ENCODE assay signal across 15 cellular contexts in the genomic region with DNA sequence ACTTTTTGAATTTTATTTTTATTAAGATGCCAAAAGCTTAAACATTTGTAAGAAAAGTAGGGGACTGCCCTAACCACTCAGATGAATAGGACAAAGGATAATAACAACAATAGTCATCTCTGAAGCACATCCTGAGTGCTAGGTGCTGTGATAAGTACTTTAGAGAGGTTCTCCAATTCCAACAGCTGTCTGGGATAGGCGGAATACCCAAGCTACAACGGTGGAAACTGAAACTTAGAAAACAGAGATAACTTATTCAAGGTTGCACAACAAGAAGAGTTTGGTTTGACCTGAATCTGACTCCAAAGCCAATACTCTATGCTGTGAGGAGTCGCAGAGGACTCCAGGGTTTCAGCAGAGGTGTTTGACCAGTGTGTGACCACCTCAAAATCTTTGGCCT. TPM values are rescaled to one million over a fixed set of nuclear protein-coding genes. Genes with fewer than 3 reads are reported as not detected.
DNase-seq lines count a peak whose midpoint lies in the region; ATAC-seq and TF ChIP-seq lines count a peak whose summit lies in the region.
"Had no signal": no experiment of that assay in that cellular context is flagged by ENCODE, and none has a peak within 500 bp of the region (broad histone marks: within the 10 kb centered on the region; RNA-seq: fewer than 3 reads in every experiment).

No MANE protein-coding gene starts in this region.

- peaks cover 9% of the 10 kb centered on the region for H3K27me3 Mint-ChIP-seq in type B pancreatic cell

- 62% methylated on average over 3 of the region's 3 CpGs for WGBS in SK-N-SH (ENCODE audit: low lambda C conversion rate)

- DNase-seq in SK-N-SH = no peak
- peak in 1 of 2 donors; percentile 23 for DNase-seq in fibroblast of lung (ENCODE audit: low read depth in 2 of 2)
- DNase-seq in type B pancreatic cell (ENCODE audit: extremely low spot score, unreplicated experiment) = no peak
- no peak for DNase-seq in activated CD4-positive, CD25-positive, alpha-beta regulatory T cell (lab: John Stamatoyannopoulos, UW)
- no peak for DNase-seq in HuH-7.5 (ENCODE audit: low spot score)
- DNase-seq in T1000 (lab: John Stamatoyannopoulos, UW) = no peak
- DNase-seq: activated CD4-positive, alpha-beta T cell treated with anti-CD3 and anti-CD28 coated beads for 48 hours; activated T-cell treated with anti-CD3 and anti-CD28 coated beads, Interleukin-2, amount 50 U/mL, for 48 hours; amniotic stem cell; NCI-H146; nucleus accumbens had no signal

- H3K27ac Mint-ChIP-seq in type B pancreatic cell = no peak overlapping the region
- H3K27ac Mint-ChIP-seq: memory B cell had no signal

- H3F3A ChIP-seq in SK-N-SH (replicated peaks; ENCODE audit: insufficient read depth) (peaks cover 20% of the 10 kb centered on the region), OCI-LY1 (ENCODE audit: insufficient read depth, low read length) (peaks cover 5% of the 10 kb centered on the region; the same call in 1 of the 2 replicates)

- H3K9me3 Mint-ChIP-seq in type B pancreatic cell = no peaks in the 10 kb centered on the region
- H3K9me3 Mint-ChIP-seq: memory B cell had no signal

- H3K36me3 ChIP-seq in SK-N-SH (replicated peaks in 1 of 2; ENCODE audit: control insufficient read depth in 1 of 2, insufficient read depth in 2 of 2, low read length in 1 of 2) (peaks cover 0 to 6% of the 10 kb centered on the region in 2 experiments), OCI-LY1 (ENCODE audit: insufficient read depth, low read length) (peaks cover 22% of the 10 kb centered on the region), fibroblast of lung (ENCODE audit: control insufficient read depth, insufficient read depth, low read length) (no peaks in the 10 kb centered on the region)

- TF ChIP-seq RAD21 in SK-N-SH (IDR thresholded peaks at IDR 0.05; ENCODE audit: low read length) = no peak

- CTCF ChIA-PET in SK-N-SH (lab: Yijun Ruan, JAX) = interaction anchor here (1.0 to 1.8 kb wide), 4 partner anchors 18 to 102 kb away, joined by 3 to 6 read pairs (median 4); no protein-coding TSS in a partner anchor

- ATAC-seq in SK-N-SH treated with all-trans-retinoic acid at 6 μM for 48 hours = no peak

- TF ChIP-seq CTCF in SK-N-SH (IDR thresholded peaks at IDR 0.05) (no peak), OCI-LY1 (IDR thresholded peaks at IDR 0.05; ENCODE audit: low read length) (no peak), fibroblast of lung (conservative IDR thresholded peaks at IDR 0.05 in 1 of 2, IDR thresholded peaks at IDR 0.05 in 1 of 2; ENCODE audit: low read depth in 1 of 2, low read length in 2 of 2) (no peak), type B pancreatic cell (conservative IDR thresholded peaks at IDR 0.05) (no peak)

- no peaks in the 10 kb centered on the region for H3K9me3 ChIP-seq in SK-N-SH
- no peaks in the 10 kb centered on the region for H3K9me3 ChIP-seq in OCI-LY1 (ENCODE audit: low read length)
- no peaks in the 10 kb centered on the region for H3K9me3 ChIP-seq in fibroblast of lung (ENCODE audit: control insufficient read depth, insufficient read depth, low read depth, low read length)

- H2AFZ ChIP-seq in SK-N-SH (ENCODE audit: low read depth) = peak overlapping the region; percentile 58; the same call in 1 of the 2 replicates
- no peak overlapping the region for H2AFZ ChIP-seq in OCI-LY1 (ENCODE audit: low read length)
- H2AFZ ChIP-seq in fibroblast of lung (ENCODE audit: low read length) = no peak overlapping the region

- TF ChIP-seq EP300 in SK-N-SH (IDR thresholded peaks at IDR 0.05; ENCODE audit: borderline replicate concordance in 1 of 2, low read depth in 1 of 2, low read length in 1 of 2) = no peak

- H3K4me3 ChIP-seq in SK-N-SH (ENCODE audit: low read depth in 2 of 2, low read length in 1 of 2) (peak overlapping the region in 1 of 2 experiments; percentile 14; a peak in 2 of 4 replicates), OCI-LY1 (ENCODE audit: low read depth, low read length, poor library complexity, severe bottlenecking) (peak overlapping the region; percentile 99), fibroblast of lung (replicated peaks in 1 of 4; ENCODE audit: control extremely low read depth in 1 of 4, insufficient read depth in 1 of 4, low read depth in 3 of 4, low read length in 4 of 4) (no peak overlapping the region)
- H3K4me3 ChIP-seq: skin epidermis had no signal

- H4K20me1 ChIP-seq in SK-N-SH (ENCODE audit: insufficient read depth) = no peaks in the 10 kb centered on the region
- H4K20me1 ChIP-seq in OCI-LY1 (ENCODE audit: insufficient read depth, low read length) = no peaks in the 10 kb centered on the region
- H4K20me1 ChIP-seq in fibroblast of lung (ENCODE audit: control insufficient read depth, extremely low read depth, insufficient read depth, low read length) = no peaks in the 10 kb centered on the region

- POLR2A ChIA-PET in SK-N-SH (lab: Yijun Ruan, JAX) = no interaction called here

- H3K36me3 Mint-ChIP-seq in type B pancreatic cell = no peaks in the 10 kb centered on the region
- H3K36me3 Mint-ChIP-seq: memory B cell had no signal

- H3K27ac ChIP-seq in SK-N-SH (ENCODE audit: low read depth in 2 of 2, low read length in 1 of 2) (no peak overlapping the region; a peak in 1 of 4 replicates), OCI-LY1 (ENCODE audit: low read depth, low read length, poor library complexity, severe bottlenecking) (no peak overlapping the region), fibroblast of lung (ENCODE audit: insufficient read depth, low read length) (no peak overlapping the region)

- peak overlapping the region; percentile 86 for H3K4me3 Mint-ChIP-seq in type B pancreatic cell
- H3K4me3 Mint-ChIP-seq: memory B cell had no signal

- H3K4me1 ChIP-seq in SK-N-SH (ENCODE audit: control insufficient read depth in 1 of 2, insufficient read depth in 2 of 2, low read depth in 1 of 2, low read length in 1 of 2) = peaks cover 16 to 36% of the 10 kb centered on the region in 2 experiments; a peak in 3 of 4 replicates
- H3K4me1 ChIP-seq in OCI-LY1 (ENCODE audit: insufficient read depth, low read length, severe bottlenecking) = peaks cover 55% of the 10 kb centered on the region
- peaks cover 3% of the 10 kb centered on the region for H3K4me1 ChIP-seq in fibroblast of lung (ENCODE audit: control insufficient read depth, extremely low read depth, insufficient read depth, low read length)

- no peak overlapping the region for H3K9ac ChIP-seq in SK-N-SH
- H3K9ac ChIP-seq in OCI-LY1 (ENCODE audit: low read length) = peak overlapping the region; percentile 98
- H3K9ac ChIP-seq in fibroblast of lung (ENCODE audit: insufficient read depth, low read length) = no peak overlapping the region

- no peaks in the 10 kb centered on the region for H3K9me2 ChIP-seq in SK-N-SH
- H3K9me2 ChIP-seq in OCI-LY1 (ENCODE audit: low read depth, low read length) = no peaks in the 10 kb centered on the region

- H3K79me2 ChIP-seq in SK-N-SH (ENCODE audit: insufficient read depth) (peaks cover 50% of the 10 kb centered on the region), OCI-LY1 (ENCODE audit: insufficient read depth, low read length) (peaks cover 30% of the 10 kb centered on the region), fibroblast of lung (ENCODE audit: control insufficient read depth, insufficient read depth, low read length) (no peaks in the 10 kb centered on the region)

- peaks cover 25% of the 10 kb centered on the region for H3K4me1 Mint-ChIP-seq in type B pancreatic cell (ENCODE audit: unreplicated experiment)

- H3K27me3 ChIP-seq in SK-N-SH (ENCODE audit: insufficient read depth) (no peaks in the 10 kb centered on the region), OCI-LY1 (ENCODE audit: insufficient read depth, low read length) (no peaks in the 10 kb centered on the region), fibroblast of lung (ENCODE audit: control insufficient read depth, insufficient read depth, low read length) (no peaks in the 10 kb centered on the region)

- H3K4me2 ChIP-seq in SK-N-SH (peak overlapping the region; percentile 97), OCI-LY1 (ENCODE audit: low read length) (peak overlapping the region; percentile 90), fibroblast of lung (ENCODE audit: extremely low read depth, insufficient read depth, low read length) (peak overlapping the region; percentile 29)

TF ChIP-seq in SK-N-SH, 30 proteins besides CTCF, POLR2A, EP300 and RAD21 (continues in another document):
- TF ChIP-seq FOSL2 (IDR thresholded peaks at IDR 0.05; ENCODE audit: borderline replicate concordance, low read depth) = no peak
- TF ChIP-seq JUND (IDR thresholded peaks at IDR 0.05) = no peak
- TF ChIP-seq POLR2AphosphoS5 (IDR thresholded peaks at IDR 0.05; ENCODE audit: low read depth, low read length) = no peak
- TF ChIP-seq MXI1 (IDR thresholded peaks at IDR 0.05; ENCODE audit: low read depth, low read length) = no peak
- TF ChIP-seq GABPA (IDR thresholded peaks at IDR 0.05; ENCODE audit: low read depth) = no peak

TF ChIP-seq in SK-N-SH treated with all-trans-retinoic acid at 6 μM for 48 hours, 23 proteins besides CTCF, POLR2A, EP300 and RAD21:
- TF ChIP-seq TOX (CRISPR knock-in tag; IDR thresholded peaks at IDR 0.05; ENCODE audit: borderline replicate concordance) = no peak
- no peak for TF ChIP-seq CSDC2 (CRISPR knock-in tag; IDR thresholded peaks at IDR 0.05)
- TF ChIP-seq ZC3H10 (CRISPR knock-in tag; IDR thresholded peaks at IDR 0.05) = no peak

RNA-seq across cellular contexts. Expression of a gene that starts 2.0 kb away (rescaled TPM):
- polyA plus RNA-seq in SK-N-SH (2012; rRNA removed) = 1.4 and 1.5 TPM in 2 replicates
- polyA plus RNA-seq in SK-N-SH (2012; cell fraction: cytosol; rRNA removed) = 2.0 and 2.6 TPM in 2 replicates
- polyA plus RNA-seq in SK-N-SH (2012; cell fraction: nucleus; rRNA removed) = 1.1 and 2.8 TPM in 2 replicates
- total RNA-seq in fibroblast of lung = 0.51 and 1.2 TPM in 2 replicates
- polyA plus RNA-seq in fibroblast of lung = 1.1 and 2.9 TPM in 2 replicates
- 0.99 and 2.4 TPM in 2 replicates for polyA plus RNA-seq in fibroblast of lung (2012)
- polyA minus RNA-seq in fibroblast of lung (ENCODE audit: low replicate concordance) = 0.19 and 0.27 TPM in 2 replicates
- 3.2 and 10.0 TPM in 2 replicates for total RNA-seq in type B pancreatic cell (ENCODE audit: low replicate concordance)

Comparison
In these comparisons a context has a peak if more than half of its experiments do, and no peak if none do; other contexts are left out.
1. H3K4me2 ChIP-seq: peak in every context shown above with its lines; median percentile 97 in SK-N-SH; 90 in OCI-LY1; 29 in fibroblast of lung.